ENCODE assay signal across 20 cellular contexts in the genomic region with DNA sequence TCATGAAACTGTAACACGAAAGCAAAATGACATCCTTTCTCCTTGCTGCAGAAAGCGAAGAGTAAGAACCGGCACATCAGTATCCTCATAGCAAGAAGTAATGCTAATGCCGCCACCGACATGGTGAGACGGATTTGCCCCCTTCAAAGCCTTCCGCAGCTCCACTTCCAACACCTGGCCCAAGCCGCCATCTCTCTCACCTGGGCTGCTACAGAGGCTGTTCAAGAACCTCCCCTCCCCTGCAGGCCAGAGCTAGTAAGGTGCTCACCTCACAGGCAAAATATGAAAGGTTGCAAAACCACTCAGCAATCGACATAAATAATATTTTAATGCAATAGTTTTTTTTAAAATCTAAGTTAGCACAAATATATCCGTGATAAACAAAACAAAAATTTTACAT.
"Had no signal": no experiment of that assay in that cellular context is flagged by ENCODE, and none has a peak within 500 bp of the region (broad histone marks: within the 10 kb centered on the region; RNA-seq: fewer than 3 reads in every experiment).

No MANE protein-coding gene starts in this region.

- DNase-seq: KBM-7, MV-4-11, NCI-H1048, NCI-H1105, NCI-H1417, NCI-H1436 treated with DMSO at 0.1 percent for 48 hours, NCI-H1694, NCI-H187 treated with DMSO at 0.1 percent for 48 hours, NCI-H2029 treated with DMSO at 0.1 percent for 48 hours, NCI-H2171, NCI-H226, NCI-H446, NCI-H510A, NCI-H524 treated with DMSO at 0.1 percent for 48 hours, NCI-H69, NCI-H774, RPMI8226, SHP77, SK-N-SH, SW 1271 had no signal

- H3K9me3 ChIP-seq: SK-N-SH had no signal
